ENCODE assay signal across 19 cellular contexts in genomic region chr18:57589162-57589561, GRCh38.
"Had no signal": no experiment of that assay in that cellular context is flagged by ENCODE, and none has a peak within 500 bp of the region (broad histone marks: within the 10 kb centered on the region; RNA-seq: fewer than 3 reads in every experiment).

No MANE protein-coding gene starts in this region.

- H3K36me3 ChIP-seq: heart right ventricle, neutrophil, stomach, transverse colon had no signal

- DNase-seq: effector CD4-positive, alpha-beta T cell; endodermal cell; heart right ventricle; hypothalamus; islet precursor cell; left ventricle myocardium inferior; mesenchymal stem cell; midbrain; nephron progenitor cell; posterior cingulate gyrus; stimulated activated naive CD4-positive, alpha-beta T cell; stomach; substantia nigra; transverse colon had no signal

- H3K27ac ChIP-seq: coronary artery, heart right ventricle, left ventricle myocardium inferior, neutrophil, stomach, thoracic aorta, transverse colon had no signal

- ATAC-seq: heart right ventricle, sciatic nerve had no signal

- H3K27me3 ChIP-seq: heart right ventricle, neutrophil, stomach, transverse colon had no signal

- H3K9me3 ChIP-seq: heart right ventricle, left ventricle myocardium inferior, neutrophil, stomach, thoracic aorta, transverse colon had no signal

- H3K4me3 ChIP-seq: coronary artery, heart right ventricle, left ventricle myocardium inferior, lung, stomach, thoracic aorta, transverse colon had no signal
